Comparison of ENCODE assay signal across 1 cellular context in genomic region chr2:161995553-161996016, GRCh38.
TF ChIP-seq lines count a peak whose summit lies in the region.

No MANE protein-coding gene starts in this region.

TF ChIP-seq in HepG2, 621 proteins besides CTCF, POLR2A, EP300 and RAD21 (continued from another document and continues in another):
- TF ChIP-seq ZBTB10 (CRISPR knock-in tag; IDR thresholded peaks at IDR 0.05; ENCODE audit: borderline replicate concordance) (no peak), TEAD3 (CRISPR knock-in tag; optimal IDR thresholded peaks at IDR 0.05; ENCODE audit: borderline replicate concordance) (peak; percentile 21), ZNF878 (CRISPR knock-in tag; IDR thresholded peaks at IDR 0.05) (no peak), ZNF691 (CRISPR knock-in tag; IDR thresholded peaks at IDR 0.05; ENCODE audit: borderline replicate concordance, low read depth) (no peak), CENPX (CRISPR knock-in tag; IDR thresholded peaks at IDR 0.05) (no peak), RAD51 (IDR thresholded peaks at IDR 0.05; ENCODE audit: borderline replicate concordance) (peak; percentile 29; the same call in 1 of the 2 replicates), NFE2L2 (IDR thresholded peaks at IDR 0.05; ENCODE audit: low read length) (no peak), SMAD3 (CRISPR knock-in tag; IDR thresholded peaks at IDR 0.05) (no peak), CBX2 (IDR thresholded peaks at IDR 0.05; ENCODE audit: low read depth, low read length) (no peak), CBX2 (CRISPR knock-in tag; IDR thresholded peaks at IDR 0.05; ENCODE audit: low read depth) (no peak), CHD2 (IDR thresholded peaks at IDR 0.05; ENCODE audit: low read depth, low read length) (no peak), RFX1 (IDR thresholded peaks at IDR 0.05) (peak; percentile 93), TOE1 (CRISPR knock-in tag; IDR thresholded peaks at IDR 0.05) (no peak), ZNF292 (CRISPR knock-in tag; IDR thresholded peaks at IDR 0.05; ENCODE audit: borderline replicate concordance, low read depth) (no peak), MED8 (CRISPR knock-in tag; IDR thresholded peaks at IDR 0.05; ENCODE audit: insufficient replicate concordance) (no peak), ELF1 (CRISPR knock-in tag; IDR thresholded peaks at IDR 0.05) (no peak), FOXC1 (CRISPR knock-in tag; IDR thresholded peaks at IDR 0.05; ENCODE audit: borderline replicate concordance) (no peak), GATAD2A (CRISPR knock-in tag; IDR thresholded peaks at IDR 0.05) (peak; percentile 80), KLF16 (CRISPR knock-in tag; IDR thresholded peaks at IDR 0.05) (0 out of 4 replicates have a peak, but pooled peaks of 1 of the 2 experiments have one; percentile 39), IKZF1 (IDR thresholded peaks at IDR 0.05) (no peak), CCAR2 (optimal IDR thresholded peaks at IDR 0.05; ENCODE audit: low read depth, low read length) (no peak), MEIS2 (CRISPR knock-in tag; IDR thresholded peaks at IDR 0.05) (no peak), ATF7 (IDR thresholded peaks at IDR 0.05) (peak; percentile 38; the same call in 1 of the 2 replicates), ATF7 (CRISPR knock-in tag; IDR thresholded peaks at IDR 0.05) (no peak), RFX3 (CRISPR knock-in tag; IDR thresholded peaks at IDR 0.05) (peak; percentile 89), HNF1A (IDR thresholded peaks at IDR 0.05; ENCODE audit: low read depth) (no peak), HNF1A (CRISPR knock-in tag; IDR thresholded peaks at IDR 0.05; ENCODE audit: borderline replicate concordance) (no peak), FOXO4 (CRISPR knock-in tag; conservative IDR thresholded peaks at IDR 0.05) (no peak), FUBP1 (CRISPR knock-in tag; IDR thresholded peaks at IDR 0.05; ENCODE audit: borderline replicate concordance) (no peak), DZIP1 (CRISPR knock-in tag; IDR thresholded peaks at IDR 0.05) (no peak), ZNF160 (CRISPR knock-in tag; IDR thresholded peaks at IDR 0.05) (no peak), ZC3H13 (CRISPR knock-in tag; IDR thresholded peaks at IDR 0.05) (no peak), HCFC1 (IDR thresholded peaks at IDR 0.05; ENCODE audit: low read depth, low read length) (no peak), FOXM1 (CRISPR knock-in tag; IDR thresholded peaks at IDR 0.05) (no peak), LCORL (IDR thresholded peaks at IDR 0.05) (peak; percentile 81; the same call in 1 of the 2 replicates), LCORL (CRISPR knock-in tag; IDR thresholded peaks at IDR 0.05) (no peak), FOXP1 (IDR thresholded peaks at IDR 0.05) (no peak), FOXP1 (CRISPR knock-in tag; IDR thresholded peaks at IDR 0.05) (peak; percentile 49; the same call in 1 of the 2 replicates), ZNF761 (CRISPR knock-in tag; conservative IDR thresholded peaks at IDR 0.05) (no peak), TCF7 (IDR thresholded peaks at IDR 0.05; ENCODE audit: low read depth) (no peak)
- TF ChIP-seq, protein P1, sequence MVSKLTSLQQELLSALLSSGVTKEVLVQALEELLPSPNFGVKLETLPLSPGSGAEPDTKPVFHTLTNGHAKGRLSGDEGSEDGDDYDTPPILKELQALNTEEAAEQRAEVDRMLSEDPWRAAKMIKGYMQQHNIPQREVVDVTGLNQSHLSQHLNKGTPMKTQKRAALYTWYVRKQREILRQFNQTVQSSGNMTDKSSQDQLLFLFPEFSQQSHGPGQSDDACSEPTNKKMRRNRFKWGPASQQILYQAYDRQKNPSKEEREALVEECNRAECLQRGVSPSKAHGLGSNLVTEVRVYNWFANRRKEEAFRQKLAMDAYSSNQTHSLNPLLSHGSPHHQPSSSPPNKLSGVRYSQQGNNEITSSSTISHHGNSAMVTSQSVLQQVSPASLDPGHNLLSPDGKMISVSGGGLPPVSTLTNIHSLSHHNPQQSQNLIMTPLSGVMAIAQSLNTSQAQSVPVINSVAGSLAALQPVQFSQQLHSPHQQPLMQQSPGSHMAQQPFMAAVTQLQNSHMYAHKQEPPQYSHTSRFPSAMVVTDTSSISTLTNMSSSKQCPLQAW (CRISPR knock-in tag; IDR thresholded peaks at IDR 0.05) = no peak
- TF ChIP-seq, protein P2, sequence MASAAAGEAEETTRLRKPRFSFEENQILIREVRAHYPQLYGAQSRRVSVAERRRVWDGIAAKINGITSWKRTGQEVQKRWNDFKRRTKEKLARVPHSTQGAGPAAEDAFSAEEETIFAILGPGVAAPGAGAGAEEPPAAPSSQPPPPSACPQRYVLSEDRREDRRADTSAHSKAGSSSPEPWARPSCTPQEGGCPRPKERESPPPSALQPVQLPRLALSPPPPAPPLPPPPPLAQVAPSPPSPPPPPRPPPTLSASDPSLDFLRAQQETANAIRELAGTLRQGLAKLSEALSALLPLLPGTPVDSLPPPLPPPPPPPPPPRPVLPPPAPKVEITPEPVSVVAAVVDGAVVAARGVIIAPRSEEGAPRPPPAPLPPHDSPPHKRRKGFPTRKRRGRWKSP (CRISPR knock-in tag; IDR thresholded peaks at IDR 0.05) = no peak
- TF ChIP-seq, protein P3, sequence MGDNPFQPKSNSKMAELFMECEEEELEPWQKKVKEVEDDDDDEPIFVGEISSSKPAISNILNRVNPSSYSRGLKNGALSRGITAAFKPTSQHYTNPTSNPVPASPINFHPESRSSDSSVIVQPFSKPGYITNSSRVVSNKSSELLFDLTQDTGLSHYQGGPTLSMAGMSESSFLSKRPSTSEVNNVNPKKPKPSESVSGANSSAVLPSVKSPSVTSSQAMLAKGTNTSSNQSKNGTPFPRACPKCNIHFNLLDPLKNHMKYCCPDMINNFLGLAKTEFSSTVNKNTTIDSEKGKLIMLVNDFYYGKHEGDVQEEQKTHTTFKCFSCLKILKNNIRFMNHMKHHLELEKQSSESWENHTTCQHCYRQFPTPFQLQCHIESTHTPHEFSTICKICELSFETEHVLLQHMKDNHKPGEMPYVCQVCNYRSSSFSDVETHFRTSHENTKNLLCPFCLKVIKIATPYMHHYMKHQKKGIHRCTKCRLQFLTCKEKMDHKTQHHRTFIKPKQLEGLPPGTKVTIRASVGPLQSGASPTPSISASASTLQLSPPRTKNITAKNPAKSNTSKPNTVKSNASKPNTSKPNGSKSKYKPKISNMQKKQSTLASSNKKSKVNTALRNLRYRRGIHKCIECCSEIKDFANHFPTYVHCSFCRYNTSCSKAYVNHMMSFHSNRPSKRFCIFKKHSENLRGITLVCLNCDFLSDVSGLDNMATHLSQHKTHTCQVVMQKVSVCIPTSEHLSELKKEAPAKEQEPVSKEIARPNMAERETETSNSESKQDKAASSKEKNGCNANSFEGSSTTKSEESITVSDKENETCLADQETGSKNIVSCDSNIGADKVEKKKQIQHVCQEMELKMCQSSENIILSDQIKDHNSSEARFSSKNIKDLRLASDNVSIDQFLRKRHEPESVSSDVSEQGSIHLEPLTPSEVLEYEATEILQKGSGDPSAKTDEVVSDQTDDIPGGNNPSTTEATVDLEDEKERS (CRISPR knock-in tag; IDR thresholded peaks at IDR 0.05) = no peak
